Comparison of ENCODE assay signal across 15 cellular contexts in the genomic region with DNA sequence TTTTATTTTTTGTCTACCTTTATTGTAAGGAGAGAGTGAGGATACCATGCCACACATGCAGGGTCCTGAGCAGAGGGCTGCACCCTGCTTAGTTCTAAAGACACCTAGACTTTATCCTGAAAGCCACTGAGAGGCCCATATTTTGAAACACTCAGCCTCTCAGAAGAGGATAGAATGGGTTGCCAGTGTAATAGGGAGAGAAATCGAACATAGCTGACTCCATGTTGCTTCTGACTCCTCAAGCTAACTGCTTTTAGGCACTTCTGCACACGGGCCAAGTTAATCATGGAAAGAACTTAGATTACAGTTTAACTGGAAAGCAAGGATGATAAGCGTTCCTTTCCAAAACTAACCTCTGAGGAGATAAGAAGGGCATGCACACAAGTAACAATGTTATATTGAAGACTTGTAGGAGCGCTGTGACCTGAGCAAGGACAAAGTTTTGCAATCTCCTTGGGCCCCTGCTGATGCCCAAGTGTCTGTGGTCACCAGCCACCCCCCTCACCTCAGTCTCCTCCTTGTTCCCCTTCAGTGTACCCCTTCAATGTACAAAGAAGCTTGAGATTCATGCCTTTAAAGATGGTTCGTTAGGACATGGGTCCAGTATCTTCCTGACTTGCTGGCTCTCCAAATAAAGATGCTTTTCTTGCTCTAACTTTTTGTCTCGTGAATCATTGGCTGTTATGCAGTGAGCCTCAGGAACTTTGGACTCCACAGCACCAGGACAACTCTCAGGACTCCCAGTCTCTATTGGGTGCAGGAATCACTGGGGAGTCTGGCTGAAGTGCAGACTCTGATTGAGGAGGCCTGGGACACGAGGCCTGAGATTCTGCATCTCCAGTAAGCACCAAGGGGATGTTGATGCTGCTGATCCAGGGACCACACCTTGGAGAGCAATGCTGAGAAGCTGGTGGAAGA. TPM values are rescaled to one million over a fixed set of nuclear protein-coding genes. Genes with fewer than 3 reads are reported as not detected.
A peak's percentile ranks its signal among the peaks of the same experiment; 100 is the strongest.
DNase-seq lines count a peak whose midpoint lies in the region; ATAC-seq and TF ChIP-seq lines count a peak whose summit lies in the region.
"Had no signal": no experiment of that assay in that cellular context is flagged by ENCODE, and none has a peak within 500 bp of the region (broad histone marks: within the 10 kb centered on the region; RNA-seq: fewer than 3 reads in every experiment).

No MANE protein-coding gene starts in this region.

- H3K4me3 Mint-ChIP-seq in H9: no peak overlapping the region
- peak overlapping the region; percentile 24 for H3K4me3 Mint-ChIP-seq in progenitor cell of endocrine pancreas (ENCODE audit: low read depth)
- H3K4me3 Mint-ChIP-seq in stimulated activated memory B cell treated with anti-CD40 and anti-IgM and Interleukin-4, amounts not matched to agents 10 μg/mL and 1 μg/mL and 100 μg/mL, for 72 hours: no peak overlapping the region
- no peak overlapping the region for H3K4me3 Mint-ChIP-seq in activated CD8-positive, alpha-beta T cell treated with anti-CD3 and anti-CD28 coated beads, Interleukin-2, amount 10 ng/mL, durations not matched to agents 7 days and 5 days
- H3K4me3 Mint-ChIP-seq: B cell; CD8-positive, alpha-beta T cell; GM23338 had no signal

- H3K4me1 Mint-ChIP-seq in H9 (peaks cover 5 to 7% of the 10 kb centered on the region in 2 experiments; a peak in 3 of 4 replicates), progenitor cell of endocrine pancreas (ENCODE audit: low read depth) (peaks cover 24% of the 10 kb centered on the region)
- peaks cover 17% of the 10 kb centered on the region for H3K4me1 Mint-ChIP-seq in stimulated activated memory B cell treated with anti-CD40 and anti-IgM and Interleukin-4, amounts not matched to agents 10 μg/mL and 1 μg/mL and 100 μg/mL, for 72 hours
- H3K4me1 Mint-ChIP-seq in activated CD8-positive, alpha-beta T cell treated with anti-CD3 and anti-CD28 coated beads, Interleukin-2, amount 10 ng/mL, durations not matched to agents 7 days and 5 days (ENCODE audit: low read depth): no peaks in the 10 kb centered on the region
- H3K4me1 Mint-ChIP-seq: GM23338 had no signal

- H3K4me3 ChIP-seq in A673 (ENCODE audit: low read depth, low read length, poor library complexity, severe bottlenecking): no peak overlapping the region
- H3K4me3 ChIP-seq in fibroblast of the aortic adventitia (ENCODE audit: low read depth, low read length): no peak overlapping the region
- H3K4me3 ChIP-seq: GM23338, PC-9 had no signal

- H3K9me3 ChIP-seq in A673 (ENCODE audit: low read depth, low read length, poor library complexity, severe bottlenecking): no peaks in the 10 kb centered on the region
- H3K9me3 ChIP-seq in H9 (ENCODE audit: control insufficient read depth, low read depth, low read length): no peaks in the 10 kb centered on the region

- no peak overlapping the region for H3K18ac ChIP-seq in H9 (ENCODE audit: insufficient read length, low read depth, low read length)

- WGBS in H9 (ENCODE audit: extremely low coverage, insufficient read length, low lambda C conversion rate): no CpG with 5 or more reads among the region's 7 CpGs

- no peaks in the 10 kb centered on the region for H4K20me1 ChIP-seq in H9 (ENCODE audit: control insufficient read depth, insufficient read depth, insufficient read length)

- H3K36me3 Mint-ChIP-seq in H9 (ENCODE audit: insufficient read depth in 1 of 3, low read depth in 3 of 3): no peaks in the 10 kb centered on the region; a peak in 1 of 7 replicates
- H3K36me3 Mint-ChIP-seq in progenitor cell of endocrine pancreas (ENCODE audit: insufficient read depth): peaks cover 1% of the 10 kb centered on the region
- H3K36me3 Mint-ChIP-seq in stimulated activated memory B cell treated with anti-CD40 and anti-IgM and Interleukin-4, amounts not matched to agents 10 μg/mL and 1 μg/mL and 100 μg/mL, for 72 hours: peaks cover 16% of the 10 kb centered on the region
- no peaks in the 10 kb centered on the region for H3K36me3 Mint-ChIP-seq in activated CD8-positive, alpha-beta T cell treated with anti-CD3 and anti-CD28 coated beads, Interleukin-2, amount 10 ng/mL, durations not matched to agents 7 days and 5 days (ENCODE audit: low read depth)
- H3K36me3 Mint-ChIP-seq: CD8-positive, alpha-beta T cell had no signal

- no peak overlapping the region for H3K4me2 ChIP-seq in H9 (ENCODE audit: insufficient read depth, insufficient read length, low read length)
- H3K4me2 ChIP-seq: GM23338, PC-9 had no signal

- H3K27ac Mint-ChIP-seq in H9: no peak overlapping the region
- H3K27ac Mint-ChIP-seq in progenitor cell of endocrine pancreas: peak overlapping the region; percentile 81
- no peak overlapping the region for H3K27ac Mint-ChIP-seq in stimulated activated memory B cell treated with anti-CD40 and anti-IgM and Interleukin-4, amounts not matched to agents 10 μg/mL and 1 μg/mL and 100 μg/mL, for 72 hours
- H3K27ac Mint-ChIP-seq in activated CD8-positive, alpha-beta T cell treated with anti-CD3 and anti-CD28 coated beads, Interleukin-2, amount 10 ng/mL, durations not matched to agents 7 days and 5 days: no peak overlapping the region
- H3K27ac Mint-ChIP-seq: B cell; CD8-positive, alpha-beta T cell had no signal

- H2BK15ac ChIP-seq in H9 (ENCODE audit: low read depth, low read length): no peak overlapping the region

- H2BK20ac ChIP-seq in H9 (ENCODE audit: low read depth, low read length, poor library complexity, severe bottlenecking): no peak overlapping the region

- no peaks in the 10 kb centered on the region for H3K36me3 ChIP-seq in A673 (ENCODE audit: insufficient read depth, low read length, poor library complexity, severe bottlenecking)

- H3K23ac ChIP-seq in H9 (ENCODE audit: insufficient read length, low read depth, low read length): no peak overlapping the region

- no peak overlapping the region for H2AFZ ChIP-seq in H9 (ENCODE audit: low read length)
- H2AFZ ChIP-seq: GM23338, PC-9 had no signal

- H3K9me3 Mint-ChIP-seq in H9 (no peaks in the 10 kb centered on the region), progenitor cell of endocrine pancreas (ENCODE audit: low read depth) (no peaks in the 10 kb centered on the region)
- peaks cover 3% of the 10 kb centered on the region for H3K9me3 Mint-ChIP-seq in stimulated activated memory B cell treated with anti-CD40 and anti-IgM and Interleukin-4, amounts not matched to agents 10 μg/mL and 1 μg/mL and 100 μg/mL, for 72 hours
- H3K9me3 Mint-ChIP-seq in activated CD8-positive, alpha-beta T cell treated with anti-CD3 and anti-CD28 coated beads, Interleukin-2, amount 10 ng/mL, durations not matched to agents 7 days and 5 days (ENCODE audit: insufficient read depth): no peaks in the 10 kb centered on the region
- H3K9me3 Mint-ChIP-seq: CD8-positive, alpha-beta T cell; GM23338 had no signal

- no peak overlapping the region for H2BK12ac ChIP-seq in H9 (ENCODE audit: insufficient read length, low read depth, low read length)

- intact Hi-C loops in A673 (cut with micrococcal nuclease; ENCODE audit: unreplicated experiment): no loop called here

- no peak for ATAC-seq in stimulated activated memory B cell treated with anti-CD40 and anti-IgM and Interleukin-4, amounts not matched to agents 10 μg/mL and 1 μg/mL and 100 μg/mL, for 72 hours
- ATAC-seq in activated CD8-positive, alpha-beta T cell treated with anti-CD3 and anti-CD28 coated beads, Interleukin-2, amount 10 ng/mL, durations not matched to agents 7 days and 5 days: no peak
- ATAC-seq: CD8-positive, alpha-beta T cell had no signal

- DNase-seq in A673 (ENCODE audit: low spot score): peak; percentile 52
- no peak for DNase-seq in H9
- DNase-seq in fibroblast of the aortic adventitia (ENCODE audit: low read depth): peak; percentile 32
- no peak for DNase-seq in progenitor cell of endocrine pancreas (ENCODE audit: low spot score, unreplicated experiment)
- no peak for DNase-seq in caudate nucleus (lab: John Stamatoyannopoulos, UW)
- no peak for DNase-seq in activated CD8-positive, alpha-beta T cell treated with anti-CD3 and anti-CD28 coated beads, Interleukin-2, amount 10 ng/mL, durations not matched to agents 7 days and 5 days
- DNase-seq: CD8-positive, alpha-beta T cell; NCI-H1436 treated with DMSO at 0.1 percent for 48 hours; NCI-H2081; NCI-H526 treated with DMSO at 0.1 percent for 48 hours; PC-9 had no signal

- no peaks in the 10 kb centered on the region for H3K23me2 ChIP-seq in H9 (ENCODE audit: insufficient read length, low read depth, low read length, poor library complexity, severe bottlenecking)

- H3K56ac ChIP-seq in H9 (ENCODE audit: insufficient read length, low read depth, low read length): no peak overlapping the region

- H3K27me3 Mint-ChIP-seq in H9 (ENCODE audit: low read depth) (no peaks in the 10 kb centered on the region; the same call in 1 of the 2 replicates), progenitor cell of endocrine pancreas (no peaks in the 10 kb centered on the region)
- no peaks in the 10 kb centered on the region for H3K27me3 Mint-ChIP-seq in stimulated activated memory B cell treated with anti-CD40 and anti-IgM and Interleukin-4, amounts not matched to agents 10 μg/mL and 1 μg/mL and 100 μg/mL, for 72 hours
- H3K27me3 Mint-ChIP-seq in activated CD8-positive, alpha-beta T cell treated with anti-CD3 and anti-CD28 coated beads, Interleukin-2, amount 10 ng/mL, durations not matched to agents 7 days and 5 days (ENCODE audit: low read depth): no peaks in the 10 kb centered on the region
- H3K27me3 Mint-ChIP-seq: B cell had no signal

- no peaks in the 10 kb centered on the region for H3K79me2 ChIP-seq in H9 (ENCODE audit: insufficient read depth, low read length)

- H3T11ph ChIP-seq in H9 (ENCODE audit: low read length): no peak overlapping the region

- H3K4me1 ChIP-seq in A673 (ENCODE audit: insufficient read depth, low read length, poor library complexity, severe bottlenecking): peaks cover 26% of the 10 kb centered on the region
- no peaks in the 10 kb centered on the region for H3K4me1 ChIP-seq in H9 (ENCODE audit: insufficient read depth, low read length)

- H2BK120ac ChIP-seq in H9 (ENCODE audit: low read depth, low read length, poor library complexity, severe bottlenecking): no peak overlapping the region

- peak overlapping the region; percentile 4 for H3K9ac ChIP-seq in H9 (ENCODE audit: extremely low read depth, insufficient read length, low read length)

- no peak overlapping the region for H3K4ac ChIP-seq in H9 (ENCODE audit: low read depth, low read length)

- H4K5ac ChIP-seq in H9 (ENCODE audit: insufficient read length, low read depth, low read length): no peak overlapping the region

- POLR2A ChIA-PET in A673 (lab: Charles Lee; ENCODE audit: low non-redundant PET): no interaction called here
- POLR2A ChIA-PET in activated CD8-positive, alpha-beta T cell treated with anti-CD3 and anti-CD28 coated beads, Interleukin-2, amount 10 ng/mL, durations not matched to agents 7 days and 5 days (lab: Charles Lee): no interaction called here

- CTCF ChIA-PET in A673 (lab: Charles Lee): no interaction called here
- CTCF ChIA-PET in activated CD8-positive, alpha-beta T cell treated with anti-CD3 and anti-CD28 coated beads, Interleukin-2, amount 10 ng/mL, durations not matched to agents 7 days and 5 days (lab: Charles Lee): no interaction called here

- H3K27ac ChIP-seq in A673 (ENCODE audit: low read depth, low read length, poor library complexity, severe bottlenecking): peak overlapping the region; percentile 88
- H3K27ac ChIP-seq in H9 (ENCODE audit: insufficient read length, low read depth, low read length): no peak overlapping the region
- no peak overlapping the region for H3K27ac ChIP-seq in caudate nucleus (ENCODE audit: low read depth, low read length)
- H3K27ac ChIP-seq: HL-60, PC-9 had no signal

- no peak overlapping the region for H2AK5ac ChIP-seq in H9 (ENCODE audit: insufficient read length, low read length)

- no peak overlapping the region for H4K8ac ChIP-seq in H9 (replicated peaks; ENCODE audit: insufficient read length, low read depth, low read length)

- no peak overlapping the region for H3K14ac ChIP-seq in H9 (ENCODE audit: insufficient read depth, low read length)

- H3K27me3 ChIP-seq in A673 (replicated peaks; ENCODE audit: insufficient read depth, low read depth, low read length, poor library complexity): no peaks in the 10 kb centered on the region
- no peaks in the 10 kb centered on the region for H3K27me3 ChIP-seq in H9 (ENCODE audit: insufficient read depth, low read length)

- no peaks in the 10 kb centered on the region for H3K79me1 ChIP-seq in H9 (ENCODE audit: insufficient read depth, low read depth, low read length, poor library complexity, severe bottlenecking)

- H2BK5ac ChIP-seq in H9 (ENCODE audit: insufficient read length, low read length): no peak overlapping the region

- BruUV-seq in A673 (replicated peaks; lab: Mats Ljungman, UMichigan): TSS peak; percentile 59

- H4K91ac ChIP-seq in H9 (ENCODE audit: insufficient read length, low read depth, low read length): no peak overlapping the region

- TF ChIP-seq CTCF in A673 (conservative IDR thresholded peaks at IDR 0.05; ENCODE audit: low read depth, low read length): no peak
- no peak for TF ChIP-seq CTCF in H9 (conservative IDR thresholded peaks at IDR 0.05)
- no peak for TF ChIP-seq CTCF in fibroblast of the aortic adventitia (IDR thresholded peaks at IDR 0.05; ENCODE audit: insufficient read depth, low read length)
- TF ChIP-seq CTCF in progenitor cell of endocrine pancreas (IDR thresholded peaks at IDR 0.05; ENCODE audit: unreplicated experiment): no peak

RNA-seq across cellular contexts. Expression of a gene that starts 25.4 kb away (rescaled TPM):
- 1,443 and 1,572 TPM in 2 replicates for total RNA-seq in A673 (2021)
- 92.1 and 92.4 TPM in 2 replicates for total RNA-seq in H9 (2021)
- 355 and 675 TPM in 2 replicates for total RNA-seq in fibroblast of the aortic adventitia (ENCODE audit: low replicate concordance)
- 328 and 362 TPM in 2 replicates for total RNA-seq in progenitor cell of endocrine pancreas
- 100 to 1,000 TPM; 208 to 219 TPM for total RNA-seq in activated CD8-positive, alpha-beta T cell treated with anti-CD3 and anti-CD28 coated beads, Interleukin-2, amount 10 ng/mL, durations not matched to agents 7 days and 5 days

Comparison
In these comparisons a context has a peak if more than half of its experiments do, and no peak if none do; other contexts are left out.
1. DNase-seq: peak in A673 (single experiment) and fibroblast of the aortic adventitia (single experiment); none in H9 (single experiment), progenitor cell of endocrine pancreas (single experiment), caudate nucleus (0 of 61) and activated CD8-positive, alpha-beta T cell treated with anti-CD3 and anti-CD28 coated beads, Interleukin-2, amount 10 ng/mL, durations not matched to agents 7 days and 5 days (single experiment).